In the genomic region with DNA sequence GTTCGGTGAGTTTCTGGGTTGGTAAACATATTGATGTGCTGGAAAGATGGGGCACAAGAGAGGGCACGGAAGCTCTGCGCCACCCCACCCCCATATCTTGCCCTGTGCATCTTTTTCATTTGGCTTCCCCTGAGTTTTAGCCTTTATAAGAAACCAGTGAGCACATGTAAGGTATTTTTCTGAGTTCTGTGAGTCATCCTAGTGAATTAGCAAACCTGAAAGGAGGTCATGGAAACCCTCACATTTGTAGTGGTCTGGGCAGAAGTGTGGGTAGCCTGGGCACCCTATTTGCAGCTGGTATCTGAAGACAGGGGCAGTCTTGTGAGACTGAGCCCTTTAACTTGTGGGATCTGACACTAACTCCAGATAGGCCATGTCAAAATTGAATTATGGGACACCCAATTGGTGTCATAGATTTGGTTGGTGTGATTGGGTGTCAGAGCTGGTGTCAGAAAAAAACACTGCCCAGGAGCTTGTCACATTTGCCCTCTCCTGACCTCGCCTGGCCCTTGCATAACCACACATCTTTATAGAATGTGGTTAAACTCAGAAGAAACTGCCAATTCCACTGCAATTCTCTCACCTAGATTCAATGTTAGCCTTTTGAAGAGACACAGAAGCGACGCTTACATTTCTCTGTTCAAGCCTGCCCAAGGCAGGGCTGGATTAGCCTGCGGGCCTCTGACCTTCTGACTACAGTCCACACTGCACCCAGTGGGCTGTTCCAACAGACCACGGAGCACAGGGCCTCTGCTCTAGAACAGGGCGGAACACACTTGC, we compare ENCODE assay signal across 9 cellular contexts. TPM values are rescaled to one million over a fixed set of nuclear protein-coding genes. Genes with fewer than 3 reads are reported as not detected.
DNase-seq lines count a peak whose midpoint lies in the region; ATAC-seq and TF ChIP-seq lines count a peak whose summit lies in the region.
"Had no signal": no experiment of that assay in that cellular context is flagged by ENCODE, and none has a peak within 500 bp of the region (broad histone marks: within the 10 kb centered on the region; RNA-seq: fewer than 3 reads in every experiment).

No MANE protein-coding gene starts in this region.

- H3K36me3 ChIP-seq in esophagus squamous epithelium: no peaks in the 10 kb centered on the region

- no peaks in the 10 kb centered on the region for H3K27me3 ChIP-seq in esophagus squamous epithelium

- H3K4me3 Mint-ChIP-seq in dendritic cell treated with granulocyte-macrophage colony-stimulating factor and Interleukin-4, amounts not matched to agents 40 ng/mL and 50 ng/mL, for 4 days: no peak overlapping the region

- H3K9me3 Mint-ChIP-seq in dendritic cell treated with granulocyte-macrophage colony-stimulating factor and Interleukin-4, amounts not matched to agents 40 ng/mL and 50 ng/mL, for 4 days: peaks cover 1% of the 10 kb centered on the region

- ATAC-seq in HG02571 (IDR thresholded peaks at IDR 0.05; ENCODE audit: unreplicated experiment): peak; percentile 62
- no peak for ATAC-seq in HG03039 (IDR thresholded peaks at IDR 0.05; ENCODE audit: unreplicated experiment)

- TF ChIP-seq CTCF in esophagus squamous epithelium (IDR thresholded peaks at IDR 0.05): no peak

- 56 to 65% methylated on average over 7 to 9 of the region's 9 CpGs for whole genome bisulfite sequencing in esophagus squamous epithelium, 2 donors

- peak overlapping the region in 2 of 4 donors; percentile 5 to 50 for H3K27ac ChIP-seq in esophagus squamous epithelium

- H3K4me3 ChIP-seq in esophagus squamous epithelium: no peak overlapping the region

- no peak for TF ChIP-seq POLR2A in esophagus squamous epithelium (IDR thresholded peaks at IDR 0.05)

- H3K27ac Mint-ChIP-seq in dendritic cell treated with granulocyte-macrophage colony-stimulating factor and Interleukin-4, amounts not matched to agents 40 ng/mL and 50 ng/mL, for 4 days: peak overlapping the region; percentile 75

- no peaks in the 10 kb centered on the region for H3K36me3 Mint-ChIP-seq in dendritic cell treated with granulocyte-macrophage colony-stimulating factor and Interleukin-4, amounts not matched to agents 40 ng/mL and 50 ng/mL, for 4 days (ENCODE audit: low read depth)

- peaks cover 4% of the 10 kb centered on the region for H3K27me3 Mint-ChIP-seq in dendritic cell treated with granulocyte-macrophage colony-stimulating factor and Interleukin-4, amounts not matched to agents 40 ng/mL and 50 ng/mL, for 4 days

- peaks cover 38% of the 10 kb centered on the region for H3K4me1 Mint-ChIP-seq in dendritic cell treated with granulocyte-macrophage colony-stimulating factor and Interleukin-4, amounts not matched to agents 40 ng/mL and 50 ng/mL, for 4 days (ENCODE audit: low read depth)

- H3K9me3 ChIP-seq in esophagus squamous epithelium: no peaks in the 10 kb centered on the region

- DNase-seq in activated CD4-positive, CD25-positive, alpha-beta regulatory T cell treated with anti-CD3 and anti-CD28 coated beads, Interleukin-2, amount 50 U/mL, for 16 hours (ENCODE audit: low read depth, low spot score): peak; percentile 38
- peak; percentile 19 for DNase-seq in stimulated activated CD8-positive, alpha-beta memory T cell treated with anti-CD3 and anti-CD28 coated beads, Interleukin-12 subunit alpha, Interleukin-12 subunit beta, amount 100 ng/mL, for 1 hour (ENCODE audit: low read depth)
- DNase-seq in esophagus squamous epithelium (lab: John Stamatoyannopoulos, UW): no peak
- no peak for DNase-seq in COLO829 (ENCODE audit: low spot score)
- no peak for DNase-seq in H4 (ENCODE audit: low spot score)
- DNase-seq: NCI-H1417 had no signal

- intact Hi-C loops in dendritic cell treated with granulocyte-macrophage colony-stimulating factor and Interleukin-4, amounts not matched to agents 40 ng/mL and 50 ng/mL, for 4 days (cut with micrococcal nuclease): loop anchor here (5.0 kb wide), 1 partner anchor 37 kb away; no protein-coding TSS in a partner anchor
- intact Hi-C loops in esophagus squamous epithelium (cut with DNase I): no loop called here

- peaks cover 0 to 13% (median 0%) of the 10 kb centered on the region in 3 donors for H3K4me1 ChIP-seq in esophagus squamous epithelium

RNA-seq across cellular contexts. Expression of a gene that starts 12.0 kb away (rescaled TPM):
- 10 to 100 TPM in 1 of 4 donors, 1 to 10 TPM in 3; 2.6 to 10.5 (median 4.8) TPM for total RNA-seq in esophagus squamous epithelium
- total RNA-seq in H4 (2014; rRNA removed; shearing (Covaris generic)): not detected in 2 replicates

RNA-seq across cellular contexts. Expression of a gene that starts 51.2 kb away (rescaled TPM):
- total RNA-seq in esophagus squamous epithelium: 10 to 100 TPM; 11.9 to 38.1 (median 20.0) TPM
- 32.9 and 42.3 TPM in 2 replicates for total RNA-seq in H4 (2014; rRNA removed; shearing (Covaris generic))

Comparison
In these comparisons a context has a peak if more than half of its experiments do, and no peak if none do; other contexts are left out.
1. DNase-seq: peak in activated CD4-positive, CD25-positive, alpha-beta regulatory T cell treated with anti-CD3 and anti-CD28 coated beads, Interleukin-2, amount 50 U/mL, for 16 hours (single experiment) and stimulated activated CD8-positive, alpha-beta memory T cell treated with anti-CD3 and anti-CD28 coated beads, Interleukin-12 subunit alpha, Interleukin-12 subunit beta, amount 100 ng/mL, for 1 hour (single experiment); none in esophagus squamous epithelium (single experiment), COLO829 (single experiment) and H4 (single experiment).